Comparison of ENCODE assay signal across 15 cellular contexts in genomic region chr13:82467626-82468025, GRCh38.
DNase-seq lines count a peak whose midpoint lies in the region; ATAC-seq and TF ChIP-seq lines count a peak whose summit lies in the region.
"Had no signal": no experiment of that assay in that cellular context is flagged by ENCODE, and none has a peak within 500 bp of the region (broad histone marks: within the 10 kb centered on the region; RNA-seq: fewer than 3 reads in every experiment).

No MANE protein-coding gene starts in this region.

- TF ChIP-seq CTCF in epithelial cell of esophagus (IDR thresholded peaks at IDR 0.05; ENCODE audit: insufficient read depth, low read depth, low read length, missing control alignments), result no peak
- TF ChIP-seq CTCF in omental fat pad (IDR thresholded peaks at IDR 0.05), result no peak
- TF ChIP-seq CTCF in left lung (IDR thresholded peaks at IDR 0.05), result no peak

- no peak overlapping the region for H3K4me3 ChIP-seq in epithelial cell of esophagus (ENCODE audit: low read length)
- no peak overlapping the region for H3K4me3 ChIP-seq in left lung
- H3K4me3 ChIP-seq: BLaER1, GM23338 had no signal

- H3K4me1 ChIP-seq in left lung, result no peaks in the 10 kb centered on the region
- H3K4me1 ChIP-seq: BLaER1 had no signal

- ATAC-seq in omental fat pad (ENCODE audit: low FRiP score) (no peak), left lung (no peak)
- ATAC-seq: GM23338 had no signal

- H3K27ac ChIP-seq in left lung, result no peak overlapping the region
- H3K27ac ChIP-seq: BLaER1 had no signal

- H3K9me3 ChIP-seq in left lung, result no peaks in the 10 kb centered on the region
- H3K9me3 ChIP-seq: BLaER1 had no signal

- no peaks in the 10 kb centered on the region for H3K27me3 ChIP-seq in left lung
- H3K27me3 ChIP-seq: BLaER1 had no signal

- intact Hi-C loops in left lung (cut with DNase I), result no loop called here

- H3K36me3 ChIP-seq in left lung, result no peaks in the 10 kb centered on the region
- H3K36me3 ChIP-seq: BLaER1 had no signal

- DNase-seq in NCI-H510A treated with DMSO at 0.1 percent for 48 hours (lab: John Stamatoyannopoulos, UW), result peak; percentile 26
- DNase-seq in NCI-H510A (lab: John Stamatoyannopoulos, UW), result no peak
- peak; percentile 18 for DNase-seq in NCI-H526 treated with DMSO at 0.1 percent for 48 hours (lab: John Stamatoyannopoulos, UW)
- peak; percentile 58 for DNase-seq in epithelial cell of esophagus (ENCODE audit: low read depth)
- DNase-seq in DMS153 treated with DMSO at 0.1 percent for 48 hours (lab: John Stamatoyannopoulos, UW; ENCODE audit: unreplicated experiment), result no peak
- DNase-seq in omental fat pad (ENCODE audit: low spot score), result no peak
- DNase-seq in left lung, result no peak
- DNase-seq: 8988T; Calu3; CD4-positive, alpha-beta memory T cell; DMS79; GDM1; HCEC 1CT had no signal

Comparison
In these comparisons a context has a peak if more than half of its experiments do, and no peak if none do; other contexts are left out.
1. DNase-seq: peak in NCI-H510A treated with DMSO at 0.1 percent for 48 hours (single experiment), NCI-H526 treated with DMSO at 0.1 percent for 48 hours (single experiment) and epithelial cell of esophagus (single experiment); none in NCI-H510A (single experiment), DMS153 treated with DMSO at 0.1 percent for 48 hours (single experiment), omental fat pad (single experiment) and left lung (0 of 2).